ENCODE assay signal across 1 cellular context in genomic region chr9:113409883-113410206, GRCh38.
TF ChIP-seq lines count a peak whose summit lies in the region.

No MANE protein-coding gene starts in this region.

TF ChIP-seq in GM12878, 131 proteins besides CTCF, POLR2A, EP300 and RAD21:
- TF ChIP-seq, protein P1, sequence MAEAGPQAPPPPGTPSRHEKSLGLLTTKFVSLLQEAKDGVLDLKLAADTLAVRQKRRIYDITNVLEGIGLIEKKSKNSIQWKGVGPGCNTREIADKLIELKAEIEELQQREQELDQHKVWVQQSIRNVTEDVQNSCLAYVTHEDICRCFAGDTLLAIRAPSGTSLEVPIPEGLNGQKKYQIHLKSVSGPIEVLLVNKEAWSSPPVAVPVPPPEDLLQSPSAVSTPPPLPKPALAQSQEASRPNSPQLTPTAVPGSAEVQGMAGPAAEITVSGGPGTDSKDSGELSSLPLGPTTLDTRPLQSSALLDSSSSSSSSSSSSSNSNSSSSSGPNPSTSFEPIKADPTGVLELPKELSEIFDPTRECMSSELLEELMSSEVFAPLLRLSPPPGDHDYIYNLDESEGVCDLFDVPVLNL (IDR thresholded peaks at IDR 0.05; ENCODE audit: low read depth, low read length) = no peak
- TF ChIP-seq KDM1A (IDR thresholded peaks at IDR 0.05; ENCODE audit: borderline replicate concordance) (no peak), NFXL1 (IDR thresholded peaks at IDR 0.05; ENCODE audit: borderline replicate concordance) (no peak), ZBED1 (IDR thresholded peaks at IDR 0.05; ENCODE audit: borderline replicate concordance) (no peak), NR2C2 (IDR thresholded peaks at IDR 0.05; ENCODE audit: borderline replicate concordance, control insufficient read depth, insufficient read length, low read depth) (no peak), RB1 (IDR thresholded peaks at IDR 0.05; ENCODE audit: borderline replicate concordance) (no peak), CHD1 (IDR thresholded peaks at IDR 0.05; ENCODE audit: low read depth, low read length) (no peak), SIX5 (IDR thresholded peaks at IDR 0.05; ENCODE audit: low read depth, low read length, severe bottlenecking) (no peak), PML (IDR thresholded peaks at IDR 0.05; ENCODE audit: low read length) (no peak), NFYA (IDR thresholded peaks at IDR 0.05; ENCODE audit: borderline replicate concordance, low read depth, low read length) (no peak)
